11 cellular contexts compared by ENCODE assay signal in genomic region chr22:32197553-32198226, GRCh38. TPM values are rescaled to one million over a fixed set of nuclear protein-coding genes. Genes with fewer than 3 reads are reported as not detected.
"Had no signal": no experiment of that assay in that cellular context is flagged by ENCODE, and none has a peak within 500 bp of the region (broad histone marks: within the 10 kb centered on the region; RNA-seq: fewer than 3 reads in every experiment).

No MANE protein-coding gene starts in this region.

RNA-seq across cellular contexts. Expression of gene RFPL2, which starts 7.2 kb away (rescaled TPM):
- total RNA-seq: OCI-LY7, PC-3, PC-9, Peyer's patch, Right ventricle myocardium inferior, Right ventricle myocardium superior, RPMI7951, SJCRH30, SJSA1 had no signal

RNA-seq across cellular contexts. Expression of gene C22orf42, which starts 38.6 kb away (rescaled TPM):
- total RNA-seq: OCI-LY7, PC-3, PC-9, Peyer's patch, Right ventricle myocardium inferior, Right ventricle myocardium superior, RPMI7951, SJCRH30, SJSA1, SK-MEL-5 had no signal
- polyA plus RNA-seq: SK-N-SH had no signal

RNA-seq across cellular contexts. Expression of gene SLC5A4, which starts 57.5 kb away (rescaled TPM):
- total RNA-seq: OCI-LY7, PC-3, PC-9, Right ventricle myocardium inferior, Right ventricle myocardium superior, RPMI7951, SJSA1 had no signal
